Comparison of ENCODE assay signal across 8 cellular contexts in the genomic region with DNA sequence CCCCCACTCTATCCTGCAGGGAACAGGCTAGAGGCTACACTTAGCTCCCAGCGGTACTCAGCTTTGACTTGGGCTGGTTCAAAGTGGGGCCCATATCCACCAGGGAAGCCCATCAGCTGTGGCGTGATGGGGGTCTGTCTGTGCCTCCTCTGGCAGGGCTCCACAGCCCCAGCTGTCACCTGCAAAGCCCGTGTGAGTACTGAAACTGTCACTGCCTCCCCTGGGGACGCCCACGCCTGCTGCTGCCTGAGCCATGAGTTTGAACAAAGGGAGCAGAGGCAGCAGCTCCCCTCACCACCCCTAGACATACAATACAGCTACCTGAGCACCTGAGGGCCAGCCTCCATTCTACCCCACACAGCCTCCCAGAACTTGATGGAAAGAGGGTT. TPM values are rescaled to one million over a fixed set of nuclear protein-coding genes. Genes with fewer than 3 reads are reported as not detected.
DNase-seq lines count a peak whose midpoint lies in the region; ATAC-seq and TF ChIP-seq lines count a peak whose summit lies in the region.

No MANE protein-coding gene starts in this region.

- H3K27me3 Mint-ChIP-seq in CD14-positive monocyte (ENCODE audit: low read depth in 3 of 3): peaks cover 22 to 40% (median 26%) of the 10 kb centered on the region in 3 donors

- no peak overlapping the region for H3K27ac Mint-ChIP-seq in CD14-positive monocyte

- peaks cover 0 to 8% (median 3%) of the 10 kb centered on the region in 7 donors for H3K9me3 Mint-ChIP-seq in CD14-positive monocyte

- DNase-seq in activated CD4-positive, CD25-positive, alpha-beta regulatory T cell (lab: John Stamatoyannopoulos, UW): peak in 3 of 4 experiments; percentile 15 to 22 (median 22)
- DNase-seq in activated CD4-positive, CD25-positive, alpha-beta regulatory T cell treated with anti-CD3 and anti-CD28 coated beads, Interleukin-2, amount 50 U/mL, for 72 hours: no peak
- DNase-seq in activated CD8-positive, alpha-beta memory T cell treated with anti-CD3 and anti-CD28 coated beads for 4 hours (ENCODE audit: low read depth in 2 of 2): peak; percentile 15 to 41
- peak in 5 of 6 experiments; percentile 9 to 49 (median 25) for DNase-seq in stimulated activated naive CD4-positive, alpha-beta T cell (lab: John Stamatoyannopoulos, UW)
- DNase-seq in CD14-positive monocyte (ENCODE audit: low spot score): no peak

- no peak overlapping the region for H3K9ac ChIP-seq in iPS-18a (ENCODE audit: low read length)

- H3K4me3 Mint-ChIP-seq in CD14-positive monocyte: peak overlapping the region in 1 of 2 donors; percentile 94

- peaks cover 24% of the 10 kb centered on the region for H3K27me3 ChIP-seq in iPS-18a (ENCODE audit: control insufficient read depth, insufficient read depth, low read length)

- TF ChIP-seq CTCF in CD14-positive monocyte (IDR thresholded peaks at IDR 0.05): no peak

- H3K27ac ChIP-seq in iPS-18a (ENCODE audit: low read length): no peak overlapping the region

- H3K36me3 ChIP-seq in iPS-18a (ENCODE audit: control insufficient read depth, low read depth, low read length): no peaks in the 10 kb centered on the region

- H3K4me1 Mint-ChIP-seq in CD14-positive monocyte: peaks cover 20% of the 10 kb centered on the region

- H3K4me1 ChIP-seq in iPS-18a (ENCODE audit: control insufficient read depth, low read depth, low read length): peaks cover 18% of the 10 kb centered on the region

- H3K36me3 Mint-ChIP-seq in CD14-positive monocyte: peaks cover 14 to 17% of the 10 kb centered on the region in 2 donors

- ATAC-seq in HG03196 (IDR thresholded peaks at IDR 0.05; ENCODE audit: unreplicated experiment): peak; percentile 44
- no peak for ATAC-seq in GM18870 (IDR thresholded peaks at IDR 0.05; ENCODE audit: unreplicated experiment)

- H3K9me3 ChIP-seq in iPS-18a (ENCODE audit: control insufficient read depth, low read depth, low read length): no peaks in the 10 kb centered on the region

- intact Hi-C loops in CD14-positive monocyte (cut with micrococcal nuclease): no loop called here

- peak overlapping the region; percentile 90 for H3K4me3 ChIP-seq in iPS-18a (ENCODE audit: low read length)

RNA-seq across cellular contexts. Expression of a gene that starts 5.0 kb away (rescaled TPM):
- polyA plus RNA-seq in CD14-positive monocyte: not detected

RNA-seq across cellular contexts. Expression of a gene that starts 16.4 kb away (rescaled TPM):
- polyA plus RNA-seq in CD14-positive monocyte: 10 to 100 TPM; 39.0 to 51.5 TPM

RNA-seq across cellular contexts. Expression of a gene that starts 31.0 kb away (rescaled TPM):
- polyA plus RNA-seq in CD14-positive monocyte: 10 to 100 TPM; 85.7 to 89.7 TPM

RNA-seq across cellular contexts. Expression of a gene that starts 41.2 kb away (rescaled TPM):
- 10 to 100 TPM; 44.1 to 44.4 TPM for polyA plus RNA-seq in CD14-positive monocyte

RNA-seq across cellular contexts. Expression of a gene that starts 51.6 kb away (rescaled TPM):
- polyA plus RNA-seq in CD14-positive monocyte: under 1 TPM; 0.14 to 0.44 TPM

Comparison
In these comparisons a context has a peak if more than half of its experiments do, and no peak if none do; other contexts are left out.
1. DNase-seq: peak in activated CD4-positive, CD25-positive, alpha-beta regulatory T cell (3 of 4), activated CD8-positive, alpha-beta memory T cell treated with anti-CD3 and anti-CD28 coated beads for 4 hours (2 of 2) and stimulated activated naive CD4-positive, alpha-beta T cell (5 of 6); none in activated CD4-positive, CD25-positive, alpha-beta regulatory T cell treated with anti-CD3 and anti-CD28 coated beads, Interleukin-2, amount 50 U/mL, for 72 hours (single experiment) and CD14-positive monocyte (single experiment).